8 cellular contexts compared by ENCODE assay signal in genomic region chr11:116787786-116788486, GRCh38. TPM values are rescaled to one million over a fixed set of nuclear protein-coding genes. Genes with fewer than 3 reads are reported as not detected.
DNase-seq lines count a peak whose midpoint lies in the region; ATAC-seq and TF ChIP-seq lines count a peak whose summit lies in the region.

A gene with protein sequence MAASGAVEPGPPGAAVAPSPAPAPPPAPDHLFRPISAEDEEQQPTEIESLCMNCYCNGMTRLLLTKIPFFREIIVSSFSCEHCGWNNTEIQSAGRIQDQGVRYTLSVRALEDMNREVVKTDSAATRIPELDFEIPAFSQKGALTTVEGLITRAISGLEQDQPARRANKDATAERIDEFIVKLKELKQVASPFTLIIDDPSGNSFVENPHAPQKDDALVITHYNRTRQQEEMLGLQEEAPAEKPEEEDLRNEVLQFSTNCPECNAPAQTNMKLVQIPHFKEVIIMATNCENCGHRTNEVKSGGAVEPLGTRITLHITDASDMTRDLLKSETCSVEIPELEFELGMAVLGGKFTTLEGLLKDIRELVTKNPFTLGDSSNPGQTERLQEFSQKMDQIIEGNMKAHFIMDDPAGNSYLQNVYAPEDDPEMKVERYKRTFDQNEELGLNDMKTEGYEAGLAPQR (minus strand): TSS chr11:116788023. CDS start chr11:116787990, 33 bp downstream.

- H3K27me3 ChIP-seq in ascending aorta: no peaks in the 10 kb centered on the region
- no peaks in the 10 kb centered on the region for H3K27me3 ChIP-seq in rectal smooth muscle tissue (ENCODE audit: control insufficient read depth, insufficient read depth, low read length)
- no peaks in the 10 kb centered on the region for H3K27me3 ChIP-seq in vagina

- H3K27ac ChIP-seq in ascending aorta (peak within 1 kb of the TSS; percentile 77 to 90), rectal smooth muscle tissue (ENCODE audit: low read depth, low read length) (peak within 1 kb of the TSS; percentile 72), vagina (peak within 1 kb of the TSS; percentile 76)

- peaks cover 0 to 14% of the 10 kb centered on the region in 2 donors for H3K4me1 ChIP-seq in ascending aorta
- H3K4me1 ChIP-seq in rectal smooth muscle tissue (ENCODE audit: control insufficient read depth, insufficient read depth, low read length): peaks cover 7% of the 10 kb centered on the region
- peaks cover 27% of the 10 kb centered on the region for H3K4me1 ChIP-seq in vagina

- peak in 1 of 2 donors; percentile 23 for TF ChIP-seq POLR2A in vagina (IDR thresholded peaks at IDR 0.05)

- H3K9ac ChIP-seq in rectal smooth muscle tissue (ENCODE audit: low read length): peak within 1 kb of the TSS; percentile 63

- DNase-seq in NCI-H1417 treated with DMSO at 0.1 percent for 48 hours (lab: John Stamatoyannopoulos, UW): peak; percentile 26
- peak; percentile 84 for DNase-seq in T-helper 9 cell
- DNase-seq in ascending aorta (ENCODE audit: low spot score in 2 of 2): peak; percentile 46 to 91
- peak; percentile 93 for DNase-seq in hepatic stellate cell (ENCODE audit: low spot score)
- no peak for DNase-seq in vagina (ENCODE audit: extremely low spot score in 2 of 2)

- H3K36me3 ChIP-seq in ascending aorta (peaks cover 29 to 38% of the 10 kb centered on the region in 2 donors), rectal smooth muscle tissue (ENCODE audit: control insufficient read depth, insufficient read depth, low read length) (peaks cover 24% of the 10 kb centered on the region), vagina (peaks cover 0 to 38% of the 10 kb centered on the region in 2 donors)

- intact Hi-C loops in ascending aorta (cut with DNase I): loop anchor here (1.0 to 5.0 kb wide), 4 partner anchors 15 to 539 kb away; partner anchors contain the start of gene CEP164
- intact Hi-C loops in vagina (cut with DNase I): loop anchor here (1.0 to 2.0 kb wide), 2 partner anchors 48 to 317 kb away; no protein-coding TSS in a partner anchor

- ATAC-seq in HG02678 (IDR thresholded peaks at IDR 0.05; ENCODE audit: unreplicated experiment): peak; percentile 91

- no peaks in the 10 kb centered on the region for H3K9me3 ChIP-seq in ascending aorta
- H3K9me3 ChIP-seq in vagina: no peaks in the 10 kb centered on the region

- H3K4me3 ChIP-seq in GM12875 (ENCODE audit: low read depth, low read length) (peak within 1 kb of the TSS; percentile 85), ascending aorta (peak within 1 kb of the TSS; percentile 92 to 93), rectal smooth muscle tissue (ENCODE audit: low read length) (peak within 1 kb of the TSS; percentile 82), vagina (peak within 1 kb of the TSS; percentile 87 to 99)

- no peak for TF ChIP-seq CTCF in GM12875 (IDR thresholded peaks at IDR 0.05; ENCODE audit: borderline replicate concordance, insufficient read depth, low read depth, low read length)
- TF ChIP-seq CTCF in ascending aorta (IDR thresholded peaks at IDR 0.05): no peak
- no peak for TF ChIP-seq CTCF in vagina (IDR thresholded peaks at IDR 0.05)

RNA-seq across cellular contexts. Expression of the gene that starts here (rescaled TPM):
- total RNA-seq in ascending aorta (171 TPM), vagina (19.4 TPM)

Comparison
In these comparisons a context has a peak if more than half of its experiments do, and no peak if none do; other contexts are left out.
1. DNase-seq: peak in NCI-H1417 treated with DMSO at 0.1 percent for 48 hours (single experiment), T-helper 9 cell (single experiment), ascending aorta (2 of 2) and hepatic stellate cell (single experiment); none in vagina (0 of 2).
2. Peak in every context shown above with its lines, with median percentiles within 50 percentile points of each other: H3K4me3 ChIP-seq and H3K27ac ChIP-seq.